8 cellular contexts compared by ENCODE assay signal in the genomic region with DNA sequence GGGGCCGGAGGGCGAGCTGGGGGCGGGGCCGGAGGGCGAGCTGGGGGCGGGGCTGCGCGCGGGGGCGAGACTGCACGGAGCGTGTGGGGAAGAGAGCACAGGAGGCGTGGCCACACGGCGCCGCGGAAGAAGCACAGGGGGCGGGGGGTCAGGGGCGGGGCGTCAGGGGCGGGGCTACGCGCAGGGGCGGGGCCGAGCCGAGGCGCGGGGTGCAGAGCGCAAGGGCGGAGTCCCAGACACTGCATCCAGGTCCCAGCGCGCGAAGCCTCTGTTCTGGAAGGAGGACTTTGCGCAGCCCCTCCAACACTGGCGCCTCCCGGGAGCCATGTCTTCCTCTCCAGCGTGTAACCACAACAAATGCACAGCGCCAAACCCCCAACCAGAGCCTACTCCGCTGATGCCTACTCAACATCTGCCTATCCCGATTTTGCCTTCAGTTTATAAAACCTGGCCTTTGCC.
DNase-seq lines count a peak whose midpoint lies in the region; ATAC-seq lines count a peak whose summit lies in the region.

No MANE protein-coding gene starts in this region.

- peak overlapping the region; percentile 68 for H3K4me3 Mint-ChIP-seq in activated CD4-positive, alpha-beta T cell treated with anti-CD3 and anti-CD28 coated beads, Interleukin-2, amount 10 ng/mL, durations not matched to agents 24 days and 14 days

- H3K27me3 Mint-ChIP-seq in activated CD4-positive, alpha-beta T cell treated with anti-CD3 and anti-CD28 coated beads, Interleukin-2, amount 10 ng/mL, durations not matched to agents 24 days and 14 days: peaks cover 3% of the 10 kb centered on the region

- peaks cover 7% of the 10 kb centered on the region for H3K36me3 Mint-ChIP-seq in activated CD4-positive, alpha-beta T cell treated with anti-CD3 and anti-CD28 coated beads, Interleukin-2, amount 10 ng/mL, durations not matched to agents 24 days and 14 days (ENCODE audit: low read depth)

- peak overlapping the region; percentile 34 for H3K27ac ChIP-seq in cingulate gyrus (ENCODE audit: low read depth, low read length)

- peaks cover 33% of the 10 kb centered on the region for H3K4me1 Mint-ChIP-seq in activated CD4-positive, alpha-beta T cell treated with anti-CD3 and anti-CD28 coated beads, Interleukin-2, amount 10 ng/mL, durations not matched to agents 24 days and 14 days

- peak overlapping the region; percentile 23 for H3K27ac Mint-ChIP-seq in activated CD4-positive, alpha-beta T cell treated with anti-CD3 and anti-CD28 coated beads, Interleukin-2, amount 10 ng/mL, durations not matched to agents 24 days and 14 days

- intact Hi-C loops in activated CD4-positive, alpha-beta T cell treated with anti-CD3 and anti-CD28 coated beads, Interleukin-2, amount 10 ng/mL, durations not matched to agents 24 days and 14 days (cut with micrococcal nuclease): loop anchor here (1.0 kb wide), 1 partner anchor 44 kb away; no protein-coding TSS in a partner anchor

- ATAC-seq in HG02623 (IDR thresholded peaks at IDR 0.05; ENCODE audit: unreplicated experiment): peak; percentile 72

- no peaks in the 10 kb centered on the region for H3K9me3 Mint-ChIP-seq in activated CD4-positive, alpha-beta T cell treated with anti-CD3 and anti-CD28 coated beads, Interleukin-2, amount 10 ng/mL, durations not matched to agents 24 days and 14 days

- peak; percentile 100 for DNase-seq in GM03348 (ENCODE audit: low spot score)
- DNase-seq in NCI-H2029 treated with DMSO at 0.1 percent for 48 hours (lab: John Stamatoyannopoulos, UW): peak; percentile 93
- DNase-seq in activated CD4-positive, alpha-beta T cell treated with anti-CD3 and anti-CD28 coated beads, Interleukin-2, amount 10 ng/mL, durations not matched to agents 24 days and 14 days: peak; percentile 95
- peak; percentile 93 for DNase-seq in left kidney (ENCODE audit: low read depth, low spot score)
- DNase-seq in stimulated activated CD4-positive, alpha-beta T cell treated with anti-CD3 and anti-CD28 coated beads, Interleukin-1b, Interleukin-23, amount 100 ng/mL, for 4 hours (ENCODE audit: low read depth in 2 of 2): peak; percentile 84 to 92
- DNase-seq in NCI-H1105 treated with DMSO at 0.1 percent for 48 hours (lab: John Stamatoyannopoulos, UW): no peak
